8 cellular contexts compared by ENCODE assay signal in genomic region chr3:153164009-153164550, GRCh38. TPM values are rescaled to one million over a fixed set of nuclear protein-coding genes. Genes with fewer than 3 reads are reported as not detected.
DNase-seq lines count a peak whose midpoint lies in the region; ATAC-seq, FAIRE-seq and TF ChIP-seq lines count a peak whose summit lies in the region.

No MANE protein-coding gene starts in this region.

- H4K20me1 ChIP-seq in OCI-LY7 (ENCODE audit: insufficient read depth, low read length) = peaks cover 37% of the 10 kb centered on the region

- H3K27ac ChIP-seq in OCI-LY7 (ENCODE audit: low read depth, low read length, poor library complexity, severe bottlenecking) (no peak overlapping the region), substantia nigra (ENCODE audit: low read depth, low read length, poor library complexity, severe bottlenecking) (no peak overlapping the region)

- H3K9me3 ChIP-seq in OCI-LY7 (ENCODE audit: low read length) = no peaks in the 10 kb centered on the region

- BruUV-seq in Calu3 (replicated peaks; lab: Mats Ljungman, UMichigan) (TSS peak; percentile 31), OCI-LY7 (replicated peaks; lab: Mats Ljungman, UMichigan) (TSS peak; percentile 65)

- H3K27me3 Mint-ChIP-seq in Calu3 (ENCODE audit: unreplicated experiment) = no peaks in the 10 kb centered on the region
- H3K27me3 Mint-ChIP-seq in osteocyte (ENCODE audit: unreplicated experiment) = no peaks in the 10 kb centered on the region

- CTCF ChIA-PET in Calu3 (lab: Charles Lee) = interaction anchor here (0.9 to 1.9 kb wide), 4 partner anchors 96 to 461 kb away, joined by 4 to 10 read pairs (median 6); no protein-coding TSS in a partner anchor
- CTCF ChIA-PET in OCI-LY7 (lab: Charles Lee; ENCODE audit: unreplicated experiment) = no interaction called here

- FAIRE-seq in GM19239 (lab: Jason Lieb, UNC) = no peak

- TF ChIP-seq CTCF in Calu3 (IDR thresholded peaks at IDR 0.05; ENCODE audit: unreplicated experiment) (no peak), OCI-LY7 (conservative IDR thresholded peaks at IDR 0.05; ENCODE audit: low read length) (no peak), epithelial cell of esophagus (IDR thresholded peaks at IDR 0.05; ENCODE audit: insufficient read depth, low read depth, low read length, missing control alignments) (no peak), osteocyte (IDR thresholded peaks at IDR 0.05) (no peak)

- H3K36me3 Mint-ChIP-seq in Calu3 (ENCODE audit: insufficient read depth, unreplicated experiment) = peaks cover 97% of the 10 kb centered on the region
- peaks cover 14% of the 10 kb centered on the region for H3K36me3 Mint-ChIP-seq in osteocyte (ENCODE audit: unreplicated experiment)

- H3K9me3 Mint-ChIP-seq in Calu3 (ENCODE audit: low read depth, unreplicated experiment) (no peaks in the 10 kb centered on the region), osteocyte (ENCODE audit: unreplicated experiment) (no peaks in the 10 kb centered on the region)

- H3K4me1 Mint-ChIP-seq in Calu3 (ENCODE audit: low read depth, unreplicated experiment) = peaks cover 52% of the 10 kb centered on the region
- H3K4me1 Mint-ChIP-seq in osteocyte (ENCODE audit: unreplicated experiment) = peaks cover 53% of the 10 kb centered on the region

- H3K79me2 ChIP-seq in OCI-LY7 (ENCODE audit: insufficient read depth, low read depth, low read length) = peaks cover 52% of the 10 kb centered on the region

- POLR2A ChIA-PET in OCI-LY7 (lab: Charles Lee) = interaction anchor here (0.7 to 1.4 kb wide), 9 partner anchors 14 to 1531 kb away, joined by 3 to 6 read pairs (median 3); no protein-coding TSS in a partner anchor

- H3K27ac Mint-ChIP-seq in Calu3 (ENCODE audit: unreplicated experiment) (peak overlapping the region; percentile 97), osteocyte (ENCODE audit: unreplicated experiment) (peak overlapping the region; percentile 92)

- no peaks in the 10 kb centered on the region for H3K9me2 ChIP-seq in OCI-LY7 (ENCODE audit: insufficient read depth, low read length)

- H2AFZ ChIP-seq in OCI-LY7 (ENCODE audit: low read length) = no peak overlapping the region

- ATAC-seq in HG02870 (IDR thresholded peaks at IDR 0.05; ENCODE audit: unreplicated experiment) (no peak), HG03139 (IDR thresholded peaks at IDR 0.05; ENCODE audit: unreplicated experiment) (no peak)

- peaks cover 34% of the 10 kb centered on the region for H3K4me1 ChIP-seq in OCI-LY7 (ENCODE audit: insufficient read depth, low read length, poor library complexity, severe bottlenecking)

- H3K4me3 ChIP-seq in OCI-LY7 (ENCODE audit: low read depth, low read length, poor library complexity, severe bottlenecking) = peak overlapping the region; percentile 87
- H3K4me3 ChIP-seq in epithelial cell of esophagus (ENCODE audit: low read length) = peak overlapping the region; percentile 98

- intact Hi-C loops in Calu3 (cut with micrococcal nuclease; ENCODE audit: unreplicated experiment) (loop anchor here (2.0 to 5.0 kb wide), 4 partner anchors 121 to 603 kb away; no protein-coding TSS in a partner anchor), OCI-LY7 (cut with micrococcal nuclease; ENCODE audit: unreplicated experiment) (loop anchor here (1.0 to 5.0 kb wide), 2 partner anchors 121 to 1158 kb away; partner anchors contain the start of gene DHX36)

- H3K4me3 Mint-ChIP-seq in Calu3 (ENCODE audit: low read depth, unreplicated experiment) (peak overlapping the region; percentile 99), osteocyte (ENCODE audit: unreplicated experiment) (peak overlapping the region; percentile 97)

- H3K36me3 ChIP-seq in OCI-LY7 (ENCODE audit: insufficient read depth, low read length) = peaks cover 23% of the 10 kb centered on the region

- H3K4me2 ChIP-seq in OCI-LY7 (ENCODE audit: low read length) = peak overlapping the region; percentile 81

- no peak for DNase-seq in Calu3
- no peak for DNase-seq in OCI-LY7 (ENCODE audit: low spot score)
- DNase-seq in epithelial cell of esophagus (ENCODE audit: low read depth) = no peak
- DNase-seq in osteocyte (ENCODE audit: extremely low spot score, unreplicated experiment) = no peak
- DNase-seq in substantia nigra (lab: John Stamatoyannopoulos, UW) = no peak
- DNase-seq in GM19239 (ENCODE audit: insufficient read length, low spot score) = no peak

RNA-seq across cellular contexts. Expression of gene RAP2B, which starts 2.1 kb away (rescaled TPM):
- total RNA-seq in Calu3 (2022) (65.7 and 84.7 TPM in 2 replicates), OCI-LY7 (2022) (15.1 and 16.3 TPM in 2 replicates), osteocyte (14.6 and 15.9 TPM in 2 replicates)
- total RNA-seq in OCI-LY7 (2014; rRNA removed; shearing (Covaris generic)) = 11.3 and 12.2 TPM in 2 replicates
